Comparison of ENCODE assay signal across 2 cellular contexts in the genomic region with DNA sequence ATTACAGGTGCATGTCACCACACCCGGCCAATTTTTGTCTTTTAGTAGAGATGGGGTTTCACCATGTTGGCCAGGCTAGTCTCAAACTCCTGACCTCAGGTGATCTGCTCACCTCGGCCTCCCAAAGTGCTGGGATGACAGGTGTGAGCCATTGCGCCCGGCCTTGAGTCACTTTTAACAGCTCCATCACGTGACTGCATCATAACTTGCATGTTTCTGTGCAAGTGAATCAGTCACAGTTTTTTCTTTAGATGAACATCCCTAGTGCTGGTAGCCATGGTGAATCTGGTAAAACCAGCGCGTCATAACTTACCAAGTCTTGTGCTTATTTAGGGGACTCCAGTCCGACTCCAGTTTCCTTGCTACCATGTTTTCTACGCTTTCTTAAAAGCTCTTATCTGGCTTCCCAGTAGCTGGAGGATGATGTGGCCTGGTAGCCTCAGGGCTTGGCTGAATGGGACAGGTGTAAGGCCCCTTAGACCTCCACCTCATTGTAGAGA.
A peak's percentile ranks its signal among the peaks of the same experiment; 100 is the strongest.
TF ChIP-seq lines count a peak whose summit lies in the region.

No MANE protein-coding gene starts in this region.

TF ChIP-seq in HepG2, 621 proteins besides CTCF, POLR2A, EP300 and RAD21:
- TF ChIP-seq CREB1 (IDR thresholded peaks at IDR 0.05) (0 out of 2 replicates have a peak, but pooled peaks have one; percentile 23), CREB1 (CRISPR knock-in tag; IDR thresholded peaks at IDR 0.05) (no peak), ZNF234 (CRISPR knock-in tag; conservative IDR thresholded peaks at IDR 0.05) (no peak), ATM (IDR thresholded peaks at IDR 0.05; ENCODE audit: borderline replicate concordance) (no peak), TFAP4 (IDR thresholded peaks at IDR 0.05; ENCODE audit: borderline replicate concordance, low read depth) (no peak), RAD51 (IDR thresholded peaks at IDR 0.05; ENCODE audit: borderline replicate concordance) (peak; percentile 56; the same call in 1 of the 2 replicates)
- TF ChIP-seq, protein P1, sequence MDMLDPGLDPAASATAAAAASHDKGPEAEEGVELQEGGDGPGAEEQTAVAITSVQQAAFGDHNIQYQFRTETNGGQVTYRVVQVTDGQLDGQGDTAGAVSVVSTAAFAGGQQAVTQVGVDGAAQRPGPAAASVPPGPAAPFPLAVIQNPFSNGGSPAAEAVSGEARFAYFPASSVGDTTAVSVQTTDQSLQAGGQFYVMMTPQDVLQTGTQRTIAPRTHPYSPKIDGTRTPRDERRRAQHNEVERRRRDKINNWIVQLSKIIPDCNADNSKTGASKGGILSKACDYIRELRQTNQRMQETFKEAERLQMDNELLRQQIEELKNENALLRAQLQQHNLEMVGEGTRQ (IDR thresholded peaks at IDR 0.05; ENCODE audit: low read depth, low read length): 0 out of 2 replicates have a peak, but pooled peaks have one; percentile 7
- TF ChIP-seq, protein P1 (CRISPR knock-in tag; IDR thresholded peaks at IDR 0.05; ENCODE audit: borderline replicate concordance): no peak
- TF ChIP-seq, protein P2, sequence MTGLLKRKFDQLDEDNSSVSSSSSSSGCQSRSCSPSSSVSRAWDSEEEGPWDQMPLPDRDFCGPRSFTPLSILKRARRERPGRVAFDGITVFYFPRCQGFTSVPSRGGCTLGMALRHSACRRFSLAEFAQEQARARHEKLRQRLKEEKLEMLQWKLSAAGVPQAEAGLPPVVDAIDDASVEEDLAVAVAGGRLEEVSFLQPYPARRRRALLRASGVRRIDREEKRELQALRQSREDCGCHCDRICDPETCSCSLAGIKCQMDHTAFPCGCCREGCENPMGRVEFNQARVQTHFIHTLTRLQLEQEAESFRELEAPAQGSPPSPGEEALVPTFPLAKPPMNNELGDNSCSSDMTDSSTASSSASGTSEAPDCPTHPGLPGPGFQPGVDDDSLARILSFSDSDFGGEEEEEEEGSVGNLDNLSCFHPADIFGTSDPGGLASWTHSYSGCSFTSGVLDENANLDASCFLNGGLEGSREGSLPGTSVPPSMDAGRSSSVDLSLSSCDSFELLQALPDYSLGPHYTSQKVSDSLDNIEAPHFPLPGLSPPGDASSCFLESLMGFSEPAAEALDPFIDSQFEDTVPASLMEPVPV (CRISPR knock-in tag; IDR thresholded peaks at IDR 0.05): no peak

TF ChIP-seq in K562, 482 proteins besides CTCF, POLR2A, EP300 and RAD21:
- no peak for TF ChIP-seq LCOR (CRISPR knock-in tag; IDR thresholded peaks at IDR 0.05)
- TF ChIP-seq NFE2 (IDR thresholded peaks at IDR 0.05; ENCODE audit: low read depth): no peak
- TF ChIP-seq HIVEP1 (CRISPR knock-in tag; IDR thresholded peaks at IDR 0.05): no peak
- peak; percentile 76 for TF ChIP-seq TFE3 (CRISPR knock-in tag; IDR thresholded peaks at IDR 0.05)
- no peak for TF ChIP-seq ZNF140 (CRISPR knock-in tag; IDR thresholded peaks at IDR 0.05)
- TF ChIP-seq DLX4 (CRISPR knock-in tag; IDR thresholded peaks at IDR 0.05): no peak
- no peak for TF ChIP-seq TCF7 (IDR thresholded peaks at IDR 0.05; ENCODE audit: borderline replicate concordance)
- TF ChIP-seq RAD51 (IDR thresholded peaks at IDR 0.05; ENCODE audit: borderline replicate concordance, low read depth): peak; percentile 37; the same call in 1 of the 2 replicates
- TF ChIP-seq ILK (tag; IDR thresholded peaks at IDR 0.05; ENCODE audit: borderline replicate concordance, low read depth): no peak
- TF ChIP-seq ZFP30 (CRISPR knock-in tag; IDR thresholded peaks at IDR 0.05; ENCODE audit: borderline replicate concordance): no peak
- no peak for TF ChIP-seq HNRNPH1 (optimal IDR thresholded peaks at IDR 0.05; ENCODE audit: low read depth, low read length)
- TF ChIP-seq POLR2AphosphoS5 (IDR thresholded peaks at IDR 0.05; ENCODE audit: control insufficient read depth, insufficient read depth, low read depth, low read length): no peak
- TF ChIP-seq, protein P3, sequence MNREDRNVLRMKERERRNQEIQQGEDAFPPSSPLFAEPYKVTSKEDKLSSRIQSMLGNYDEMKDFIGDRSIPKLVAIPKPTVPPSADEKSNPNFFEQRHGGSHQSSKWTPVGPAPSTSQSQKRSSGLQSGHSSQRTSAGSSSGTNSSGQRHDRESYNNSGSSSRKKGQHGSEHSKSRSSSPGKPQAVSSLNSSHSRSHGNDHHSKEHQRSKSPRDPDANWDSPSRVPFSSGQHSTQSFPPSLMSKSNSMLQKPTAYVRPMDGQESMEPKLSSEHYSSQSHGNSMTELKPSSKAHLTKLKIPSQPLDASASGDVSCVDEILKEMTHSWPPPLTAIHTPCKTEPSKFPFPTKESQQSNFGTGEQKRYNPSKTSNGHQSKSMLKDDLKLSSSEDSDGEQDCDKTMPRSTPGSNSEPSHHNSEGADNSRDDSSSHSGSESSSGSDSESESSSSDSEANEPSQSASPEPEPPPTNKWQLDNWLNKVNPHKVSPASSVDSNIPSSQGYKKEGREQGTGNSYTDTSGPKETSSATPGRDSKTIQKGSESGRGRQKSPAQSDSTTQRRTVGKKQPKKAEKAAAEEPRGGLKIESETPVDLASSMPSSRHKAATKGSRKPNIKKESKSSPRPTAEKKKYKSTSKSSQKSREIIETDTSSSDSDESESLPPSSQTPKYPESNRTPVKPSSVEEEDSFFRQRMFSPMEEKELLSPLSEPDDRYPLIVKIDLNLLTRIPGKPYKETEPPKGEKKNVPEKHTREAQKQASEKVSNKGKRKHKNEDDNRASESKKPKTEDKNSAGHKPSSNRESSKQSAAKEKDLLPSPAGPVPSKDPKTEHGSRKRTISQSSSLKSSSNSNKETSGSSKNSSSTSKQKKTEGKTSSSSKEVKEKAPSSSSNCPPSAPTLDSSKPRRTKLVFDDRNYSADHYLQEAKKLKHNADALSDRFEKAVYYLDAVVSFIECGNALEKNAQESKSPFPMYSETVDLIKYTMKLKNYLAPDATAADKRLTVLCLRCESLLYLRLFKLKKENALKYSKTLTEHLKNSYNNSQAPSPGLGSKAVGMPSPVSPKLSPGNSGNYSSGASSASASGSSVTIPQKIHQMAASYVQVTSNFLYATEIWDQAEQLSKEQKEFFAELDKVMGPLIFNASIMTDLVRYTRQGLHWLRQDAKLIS (CRISPR knock-in tag; IDR thresholded peaks at IDR 0.05): no peak
- TF ChIP-seq, protein P1 (CRISPR knock-in tag; IDR thresholded peaks at IDR 0.05): peak; percentile 31; the same call in 1 of the 2 replicates
